8 cellular contexts compared by ENCODE assay signal in genomic region chr14:66495214-66496098, GRCh38. TPM values are rescaled to one million over a fixed set of nuclear protein-coding genes. Genes with fewer than 3 reads are reported as not detected.
DNase-seq lines count a peak whose midpoint lies in the region; ATAC-seq and TF ChIP-seq lines count a peak whose summit lies in the region.

No MANE protein-coding gene starts in this region.

- H3K27me3 Mint-ChIP-seq in CD4-positive, alpha-beta memory T cell = no peaks in the 10 kb centered on the region
- peaks cover 2% of the 10 kb centered on the region for H3K27me3 Mint-ChIP-seq in activated CD8-positive, alpha-beta T cell treated with anti-CD3 and anti-CD28 coated beads for 36 hours
- no peaks in the 10 kb centered on the region for H3K27me3 Mint-ChIP-seq in neural crest cell (ENCODE audit: low read depth)

- H3K4me3 Mint-ChIP-seq in CD4-positive, alpha-beta memory T cell = peak overlapping the region in 1 of 8 donors; percentile 12
- no peak overlapping the region for H3K4me3 Mint-ChIP-seq in activated CD8-positive, alpha-beta T cell treated with anti-CD3 and anti-CD28 coated beads for 36 hours
- H3K4me3 Mint-ChIP-seq in neural crest cell = no peak overlapping the region

- peaks cover 0 to 11% (median 9%) of the 10 kb centered on the region in 4 donors for H3K4me1 Mint-ChIP-seq in CD4-positive, alpha-beta memory T cell
- H3K4me1 Mint-ChIP-seq in activated CD8-positive, alpha-beta T cell treated with anti-CD3 and anti-CD28 coated beads for 36 hours (ENCODE audit: low read depth) = peaks cover 20% of the 10 kb centered on the region
- H3K4me1 Mint-ChIP-seq in neural crest cell = peaks cover 14% of the 10 kb centered on the region

- H3K9me3 ChIP-seq in CD4-positive, alpha-beta memory T cell (ENCODE audit: control insufficient read depth in 1 of 2, low read length in 2 of 2) = no peaks in the 10 kb centered on the region

- H3K36me3 Mint-ChIP-seq in CD4-positive, alpha-beta memory T cell = no peaks in the 10 kb centered on the region
- no peaks in the 10 kb centered on the region for H3K36me3 Mint-ChIP-seq in activated CD8-positive, alpha-beta T cell treated with anti-CD3 and anti-CD28 coated beads for 36 hours (ENCODE audit: low read depth)
- no peaks in the 10 kb centered on the region for H3K36me3 Mint-ChIP-seq in neural crest cell (ENCODE audit: low read depth)

- H3K4me3 ChIP-seq in CD4-positive, alpha-beta memory T cell (ENCODE audit: low read length in 2 of 2) = no peak overlapping the region
- H3K4me3 ChIP-seq in fibroblast of pulmonary artery (replicated peaks; ENCODE audit: low read depth, low read length) = no peak overlapping the region

- H3K27ac ChIP-seq in CD4-positive, alpha-beta memory T cell (ENCODE audit: low read depth, low read length) = no peak overlapping the region

- intact Hi-C loops in CD4-positive, alpha-beta memory T cell (cut with micrococcal nuclease) = loop anchor here (1.0 to 5.0 kb wide), 5 partner anchors 57 to 791 kb away; no protein-coding TSS in a partner anchor
- intact Hi-C loops in activated CD8-positive, alpha-beta T cell treated with anti-CD3 and anti-CD28 coated beads for 36 hours (cut with micrococcal nuclease) = loop anchor here (5.0 kb wide), 2 partner anchors 247 to 622 kb away; no protein-coding TSS in a partner anchor

- POLR2A ChIA-PET in CD4-positive, alpha-beta memory T cell (lab: Charles Lee; ENCODE audit: partially characterized antibody) = no interaction called here
- POLR2A ChIA-PET in activated CD8-positive, alpha-beta T cell treated with anti-CD3 and anti-CD28 coated beads for 36 hours (lab: Charles Lee) = interaction anchor here (0.5 kb wide), 1 partner anchor 328 kb away, joined by 3 read pairs; no protein-coding TSS in a partner anchor

- H3K4me1 ChIP-seq in CD4-positive, alpha-beta memory T cell (ENCODE audit: insufficient read depth, low read length) = peaks cover 3% of the 10 kb centered on the region

- DNase-seq in CD4-positive, alpha-beta memory T cell = peak; percentile 31 to 41 (median 39)
- peak; percentile 11 for DNase-seq in NCI-H510A (lab: John Stamatoyannopoulos, UW)
- peak; percentile 49 for DNase-seq in activated CD8-positive, alpha-beta T cell treated with anti-CD3 and anti-CD28 coated beads for 36 hours
- DNase-seq in fibroblast of pulmonary artery (ENCODE audit: low read depth) = peak; percentile 85
- DNase-seq in neural crest cell (ENCODE audit: low read depth, low spot score) = peak; percentile 34

- ATAC-seq in GM18873 (IDR thresholded peaks at IDR 0.05; ENCODE audit: low FRiP score, unreplicated experiment) = peak; percentile 71
- peak; percentile 80 for ATAC-seq in HG03175 (IDR thresholded peaks at IDR 0.05; ENCODE audit: unreplicated experiment)
- peak; percentile 85 for ATAC-seq in activated CD8-positive, alpha-beta T cell treated with anti-CD3 and anti-CD28 coated beads for 36 hours
- ATAC-seq in HG03108 (IDR thresholded peaks at IDR 0.05; ENCODE audit: unreplicated experiment) = no peak

- TF ChIP-seq CTCF in activated CD8-positive, alpha-beta T cell treated with anti-CD3 and anti-CD28 coated beads for 36 hours (IDR thresholded peaks at IDR 0.05) = peak; percentile 71
- peak; percentile 87 for TF ChIP-seq CTCF in fibroblast of pulmonary artery (IDR thresholded peaks at IDR 0.05; ENCODE audit: low read length, missing control alignments)
- TF ChIP-seq CTCF in neural crest cell (conservative IDR thresholded peaks at IDR 0.05) = peak; percentile 85

- no peak overlapping the region for H3K27ac Mint-ChIP-seq in CD4-positive, alpha-beta memory T cell
- no peak overlapping the region for H3K27ac Mint-ChIP-seq in activated CD8-positive, alpha-beta T cell treated with anti-CD3 and anti-CD28 coated beads for 36 hours
- H3K27ac Mint-ChIP-seq in neural crest cell (ENCODE audit: unreplicated experiment) = no peak overlapping the region

- no peaks in the 10 kb centered on the region for H3K9me3 Mint-ChIP-seq in CD4-positive, alpha-beta memory T cell
- no peaks in the 10 kb centered on the region for H3K9me3 Mint-ChIP-seq in activated CD8-positive, alpha-beta T cell treated with anti-CD3 and anti-CD28 coated beads for 36 hours
- H3K9me3 Mint-ChIP-seq in neural crest cell = no peaks in the 10 kb centered on the region

- H3K27me3 ChIP-seq in CD4-positive, alpha-beta memory T cell (ENCODE audit: insufficient read depth, low read length) = no peaks in the 10 kb centered on the region

- CTCF ChIA-PET in CD4-positive, alpha-beta memory T cell (lab: Charles Lee; ENCODE audit: partially characterized antibody) = interaction anchor here (0.9 to 1.3 kb wide), 4 partner anchors 13 to 196 kb away, joined by 3 to 5 read pairs (median 4); partner anchors contain the start of gene GPHN
- CTCF ChIA-PET in activated CD8-positive, alpha-beta T cell treated with anti-CD3 and anti-CD28 coated beads for 36 hours (lab: Charles Lee) = interaction anchor here (0.6 to 1.9 kb wide), 12 partner anchors 9 to 649 kb away, joined by 3 to 5 read pairs (median 3); partner anchors contain the start of gene CCDC196

- no peaks in the 10 kb centered on the region for H3K36me3 ChIP-seq in CD4-positive, alpha-beta memory T cell (ENCODE audit: insufficient read depth, low read length)

RNA-seq across cellular contexts. Expression of gene CCDC196, which starts 9.3 kb away (rescaled TPM):
- not detected for total RNA-seq in CD4-positive, alpha-beta memory T cell
- polyA plus RNA-seq in CD4-positive, alpha-beta memory T cell = not detected
- not detected for total RNA-seq in activated CD8-positive, alpha-beta T cell treated with anti-CD3 and anti-CD28 coated beads for 36 hours
- total RNA-seq in neural crest cell = not detected in 2 replicates

RNA-seq across cellular contexts. Expression of gene GPHN, which starts 12.5 kb away (rescaled TPM):
- total RNA-seq in CD4-positive, alpha-beta memory T cell = 10 to 100 TPM; 15.5 to 18.8 TPM
- 10 to 100 TPM in 1 of 2 donors, 1 to 10 TPM in 1; 9.0 to 14.4 TPM for polyA plus RNA-seq in CD4-positive, alpha-beta memory T cell
- total RNA-seq in activated CD8-positive, alpha-beta T cell treated with anti-CD3 and anti-CD28 coated beads for 36 hours = 10 to 100 TPM; 26.3 to 26.6 TPM
- total RNA-seq in neural crest cell = 38.8 and 43.5 TPM in 2 replicates

Comparison
In these comparisons a context has a peak if more than half of its experiments do, and no peak if none do; other contexts are left out.
1. DNase-seq: peak in every context shown above with its lines; median percentile 85 in fibroblast of pulmonary artery; 49 in activated CD8-positive, alpha-beta T cell treated with anti-CD3 and anti-CD28 coated beads for 36 hours; 39 in CD4-positive, alpha-beta memory T cell; 34 in neural crest cell; 11 in NCI-H510A.